18 cellular contexts compared by ENCODE assay signal in the genomic region with DNA sequence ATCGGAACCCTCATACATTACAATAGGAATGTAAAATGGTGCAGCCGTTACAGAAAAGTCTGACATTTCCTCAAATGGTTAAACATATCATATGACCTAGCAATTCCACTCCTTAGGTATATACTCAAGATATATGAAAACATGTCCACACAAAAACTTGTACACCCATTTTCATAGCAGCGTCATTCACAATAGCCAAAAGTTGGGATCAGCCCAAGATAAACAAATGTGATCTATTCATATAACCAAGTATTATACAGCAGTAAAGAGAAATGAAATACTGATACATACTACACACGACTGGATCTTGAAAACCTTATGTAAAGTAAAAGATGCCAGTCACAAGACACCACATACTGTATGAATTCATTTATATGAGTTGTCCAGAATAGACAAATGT.
"Had no signal": no experiment of that assay in that cellular context is flagged by ENCODE, and none has a peak within 500 bp of the region (broad histone marks: within the 10 kb centered on the region; RNA-seq: fewer than 3 reads in every experiment).

No MANE protein-coding gene starts in this region.

- ATAC-seq: stimulated activated naive B cell treated with anti-CD40 and anti-IgM and Interleukin-4, amounts not matched to agents 10 μg/mL and 1 μg/mL and 100 μg/mL, for 72 hours had no signal

- H3K27me3 ChIP-seq: dorsolateral prefrontal cortex, esophagus squamous epithelium, thyroid gland had no signal

- H3K27ac Mint-ChIP-seq: activated B cell treated with CpG ODN at 0.5 μM for 24 hours; activated CD4-positive, alpha-beta T cell treated with anti-CD3 and anti-CD28 coated beads, Interleukin-2, amount 10 ng/mL, durations not matched to agents 7 days and 5 days; activated naive CD8-positive, alpha-beta T cell treated with anti-CD3 and anti-CD28 coated beads for 36 hours; brain; nephron; stimulated activated naive B cell treated with anti-CD40 and anti-IgM and Interleukin-4, amounts not matched to agents 10 μg/mL and 1 μg/mL and 100 μg/mL, for 72 hours; T-helper 2 cell treated with Interferon-gamma antibody and Interleukin-4, amounts not matched to agents 5 μg/mL and 100 μg/mL, for 36 hours had no signal

- H3K36me3 ChIP-seq: thyroid gland had no signal

- H3K4me1 ChIP-seq: esophagus squamous epithelium, thyroid gland had no signal

- H3K9me3 ChIP-seq: esophagus squamous epithelium, thyroid gland had no signal

- H3K9me3 Mint-ChIP-seq: activated B cell treated with CpG ODN at 0.5 μM for 24 hours; activated naive CD8-positive, alpha-beta T cell treated with anti-CD3 and anti-CD28 coated beads for 36 hours; stimulated activated naive B cell treated with anti-CD40 and anti-IgM and Interleukin-4, amounts not matched to agents 10 μg/mL and 1 μg/mL and 100 μg/mL, for 72 hours; T-helper 2 cell treated with Interferon-gamma antibody and Interleukin-4, amounts not matched to agents 5 μg/mL and 100 μg/mL, for 36 hours had no signal

- H3K4me3 ChIP-seq: dorsolateral prefrontal cortex, esophagus squamous epithelium, thyroid gland had no signal

- H3K36me3 Mint-ChIP-seq: activated naive CD8-positive, alpha-beta T cell treated with anti-CD3 and anti-CD28 coated beads for 36 hours had no signal

- DNase-seq: activated B cell treated with CpG ODN at 0.5 μM for 24 hours; activated CD4-positive, alpha-beta T cell treated with anti-CD3 and anti-CD28 coated beads, Interleukin-2, amount 10 ng/mL, durations not matched to agents 7 days and 5 days; activated gamma-delta T cell treated with Interleukin-2 at 50 U/mL for 16 hours; activated naive CD8-positive, alpha-beta T cell treated with anti-CD3 and anti-CD28 coated beads for 36 hours; amygdala; cerebellar nuclear complex; dorsolateral prefrontal cortex; esophagus squamous epithelium; foreskin melanocyte; head of caudate nucleus; nucleus accumbens; posterior cingulate gyrus; retina; stimulated activated naive B cell treated with anti-CD40 and anti-IgM and Interleukin-4, amounts not matched to agents 10 μg/mL and 1 μg/mL and 100 μg/mL, for 72 hours; thyroid gland had no signal

- H3K4me3 Mint-ChIP-seq: activated B cell treated with CpG ODN at 0.5 μM for 24 hours; activated CD4-positive, alpha-beta T cell treated with anti-CD3 and anti-CD28 coated beads, Interleukin-2, amount 10 ng/mL, durations not matched to agents 7 days and 5 days; activated naive CD8-positive, alpha-beta T cell treated with anti-CD3 and anti-CD28 coated beads for 36 hours; brain; nephron; stimulated activated naive B cell treated with anti-CD40 and anti-IgM and Interleukin-4, amounts not matched to agents 10 μg/mL and 1 μg/mL and 100 μg/mL, for 72 hours; T-helper 2 cell treated with Interferon-gamma antibody and Interleukin-4, amounts not matched to agents 5 μg/mL and 100 μg/mL, for 36 hours had no signal

- H3K27ac ChIP-seq: dorsolateral prefrontal cortex, esophagus squamous epithelium, thyroid gland had no signal

- H3K4me1 Mint-ChIP-seq: activated B cell treated with CpG ODN at 0.5 μM for 24 hours; activated CD4-positive, alpha-beta T cell treated with anti-CD3 and anti-CD28 coated beads, Interleukin-2, amount 10 ng/mL, durations not matched to agents 7 days and 5 days; brain; nephron; stimulated activated naive B cell treated with anti-CD40 and anti-IgM and Interleukin-4, amounts not matched to agents 10 μg/mL and 1 μg/mL and 100 μg/mL, for 72 hours had no signal
